22 cellular contexts compared by ENCODE assay signal in the genomic region with DNA sequence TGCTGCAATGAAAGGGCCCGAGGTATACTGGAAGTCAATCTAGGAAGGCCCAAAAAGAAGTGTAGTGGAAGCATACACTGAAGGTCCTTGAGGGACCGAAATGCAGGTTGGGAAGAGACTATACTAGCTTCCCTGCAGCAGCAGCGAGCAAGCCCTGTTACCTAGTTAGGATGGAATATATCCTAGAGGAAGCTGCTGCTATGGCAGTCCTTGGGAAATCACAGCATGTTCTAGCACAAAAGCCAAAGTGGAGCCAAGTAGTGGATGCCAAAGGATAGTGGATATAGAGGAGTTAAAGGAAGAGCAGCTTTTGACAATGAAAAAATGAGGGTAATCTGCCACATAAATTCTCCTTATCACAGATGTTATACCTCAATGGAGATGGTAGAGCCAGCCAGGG.
DNase-seq lines count a peak whose midpoint lies in the region; ATAC-seq, FAIRE-seq and TF ChIP-seq lines count a peak whose summit lies in the region.
"Had no signal": no experiment of that assay in that cellular context is flagged by ENCODE, and none has a peak within 500 bp of the region (broad histone marks: within the 10 kb centered on the region; RNA-seq: fewer than 3 reads in every experiment).

No MANE protein-coding gene starts in this region.

- H3K56ac ChIP-seq in H1 (replicated peaks; ENCODE audit: insufficient read length, low read depth, low read length) = no peak overlapping the region

- no peak for TF ChIP-seq CTCF in H1 (IDR thresholded peaks at IDR 0.05; ENCODE audit: control extremely low read depth in 1 of 3, insufficient read depth in 1 of 3, low read depth in 1 of 3, low read length in 3 of 3)
- no peak for TF ChIP-seq CTCF in testis (IDR thresholded peaks at IDR 0.05)
- no peak for TF ChIP-seq CTCF in left lung (IDR thresholded peaks at IDR 0.05)

- no peak overlapping the region for H4K8ac ChIP-seq in H1 (ENCODE audit: extremely low read depth, insufficient read depth, low read length)

- 0 out of 2 replicates have a peak overlapping the region, but pooled peaks have one; percentile 68 for H2AFZ ChIP-seq in H1 (ENCODE audit: low read length)

- no peak overlapping the region for H2BK12ac ChIP-seq in H1 (ENCODE audit: low read depth, low read length)

- no peak overlapping the region for H2BK20ac ChIP-seq in H1 (ENCODE audit: low read length)

- H3K9ac ChIP-seq in H1 (replicated peaks in 1 of 4; ENCODE audit: extremely low read depth in 1 of 4, low read depth in 3 of 4, low read length in 3 of 4) = no peak overlapping the region

- in situ Hi-C loops in G401 (cut with HindIII; ENCODE audit: low sequenced_read_pairs) = no loop called here

- no peaks in the 10 kb centered on the region for H3K23me2 ChIP-seq in H1 (ENCODE audit: low read depth, low read length)

- no peak overlapping the region for H2BK5ac ChIP-seq in H1 (ENCODE audit: low read depth, low read length)

- H3K4me3 ChIP-seq in H1 (ENCODE audit: extremely low read depth in 1 of 4, insufficient read depth in 2 of 4, low read depth in 3 of 4, low read length in 4 of 4) (no peak overlapping the region), testis (no peak overlapping the region), left lung (no peak overlapping the region)
- H3K4me3 ChIP-seq: K562, SJSA1 had no signal

- no peaks in the 10 kb centered on the region for H3K4me1 ChIP-seq in H1 (replicated peaks in 1 of 4; ENCODE audit: control insufficient read depth in 3 of 4, insufficient read depth in 4 of 4, low read length in 3 of 4)
- H3K4me1 ChIP-seq in testis = peaks cover 3% of the 10 kb centered on the region
- H3K4me1 ChIP-seq in left lung = no peaks in the 10 kb centered on the region
- H3K4me1 ChIP-seq: SJSA1 had no signal

- H4K91ac ChIP-seq in H1 (replicated peaks; ENCODE audit: insufficient read length, low read length) = no peak overlapping the region

- no peak overlapping the region for H3K23ac ChIP-seq in H1 (ENCODE audit: insufficient read length)

- DNase-seq in G401 (ENCODE audit: low spot score) = peak; percentile 55
- DNase-seq in NCI-H69 (lab: John Stamatoyannopoulos, UW) = peak; percentile 34
- DNase-seq in H1 (ENCODE audit: low read depth in 1 of 2, low spot score in 2 of 2) = no peak
- peak; percentile 30 for DNase-seq in testis
- DNase-seq in NCI-H1694 treated with DMSO at 0.1 percent for 48 hours (lab: John Stamatoyannopoulos, UW) = no peak
- no peak for DNase-seq in left lung
- DNase-seq: CD4-positive, alpha-beta memory T cell; COR-L47; DMS79 treated with DMSO at 0.1 percent for 48 hours; Kasumi-1; NCI-H1105 treated with DMSO at 0.1 percent for 48 hours; NCI-H146; NCI-H2029; NCI-H226; Right ventricle myocardium superior; RPMI8226 had no signal

- POLR2A ChIA-PET in H1 (lab: Charles Lee; ENCODE audit: partially characterized antibody) = no interaction called here

- H3K14ac ChIP-seq in H1 (ENCODE audit: insufficient read length) = no peak overlapping the region

- FAIRE-seq in H1 (lab: Jason Lieb, UNC) = no peak
- FAIRE-seq: GM19239, H54, HTR-8/SVneo, K562 had no signal

- peaks cover 7 to 15% of the 10 kb centered on the region in 2 experiments for H3K9me3 ChIP-seq in H1 (ENCODE audit: insufficient read depth in 2 of 2, low read depth in 1 of 2, low read length in 1 of 2)
- no peaks in the 10 kb centered on the region for H3K9me3 ChIP-seq in testis
- peaks cover 0 to 8% of the 10 kb centered on the region in 2 donors for H3K9me3 ChIP-seq in left lung
- H3K9me3 ChIP-seq: SJSA1 had no signal

- H3K79me1 ChIP-seq in H1 (ENCODE audit: low read depth, low read length) = no peaks in the 10 kb centered on the region

- H2BK15ac ChIP-seq in H1 (ENCODE audit: low read length) = no peak overlapping the region

- TF ChIP-seq POLR2A in H1 (IDR thresholded peaks at IDR 0.05; ENCODE audit: control extremely low read depth in 1 of 2, low read depth in 2 of 2, low read length in 2 of 2) (no peak), testis (IDR thresholded peaks at IDR 0.05) (no peak)

- H3K79me2 ChIP-seq in H1 (ENCODE audit: control insufficient read depth in 1 of 2, insufficient read depth in 2 of 2, low read length in 2 of 2) = no peaks in the 10 kb centered on the region

- no peak overlapping the region for H3K18ac ChIP-seq in H1 (ENCODE audit: extremely low read depth, low read length)

- no peak overlapping the region for H3K4ac ChIP-seq in H1 (replicated peaks; ENCODE audit: insufficient read length, low read depth, low read length)

- H2AK5ac ChIP-seq in H1 (ENCODE audit: low read depth, low read length) = no peak overlapping the region

- no peak overlapping the region for H3K27ac ChIP-seq in H1 (ENCODE audit: low read depth, low read length)
- H3K27ac ChIP-seq in testis = no peak overlapping the region
- H3K27ac ChIP-seq in left lung = no peak overlapping the region
- H3K27ac ChIP-seq: SJSA1 had no signal

- H4K20me1 ChIP-seq in H1 (replicated peaks in 1 of 2; ENCODE audit: control insufficient read depth in 1 of 2, insufficient read depth in 2 of 2, low read length in 2 of 2) = no peaks in the 10 kb centered on the region

- no peak overlapping the region for H4K5ac ChIP-seq in H1 (ENCODE audit: insufficient read length, low read depth, low read length)

- CTCF ChIA-PET in H1 (lab: Charles Lee; ENCODE audit: partially characterized antibody) = interaction anchor here (1.1 to 1.6 kb wide), 3 partner anchors 12 to 138 kb away, joined by 3 read pairs; a partner anchor contains a TSS

- intact Hi-C loops in testis (cut with DNase I; ENCODE audit: low total_unique reads) = no loop called here
- intact Hi-C loops in left lung (cut with DNase I) = no loop called here

- no peak for TF ChIP-seq RAD21 in H1 (IDR thresholded peaks at IDR 0.05 in 1 of 2, conservative IDR thresholded peaks at IDR 0.05 in 1 of 2; ENCODE audit: low read depth in 2 of 2, low read length in 2 of 2)

- H3K27me3 ChIP-seq in H1 (replicated peaks in 1 of 4; ENCODE audit: control insufficient read depth in 3 of 4, extremely low read depth in 1 of 4, insufficient read depth in 3 of 4, low read length in 3 of 4) (no peaks in the 10 kb centered on the region), testis (no peaks in the 10 kb centered on the region), left lung (no peaks in the 10 kb centered on the region)
- H3K27me3 ChIP-seq: SJSA1 had no signal

- ATAC-seq in HG02870 (IDR thresholded peaks at IDR 0.05; ENCODE audit: unreplicated experiment) (no peak), left lung (no peak)
- ATAC-seq: K562 had no signal

- WGBS in H1 (ENCODE audit: extremely low coverage in 1 of 2, insufficient coverage in 1 of 2, insufficient read length in 1 of 2, insufficient replicate concordance in 2 of 2, low coverage in 1 of 2, low lambda C conversion rate in 2 of 2, missing lambda C conversion rate in 1 of 2), 2 experiments = 100% methylated on average over 3 of the region's 3 CpGs; no CpG with 5 or more reads in 1 of the 2 experiments
- WGBS in testis, 2 donors = 51 to 57% methylated on average over 3 of the region's 3 CpGs

- no peak overlapping the region for H2BK120ac ChIP-seq in H1 (replicated peaks; ENCODE audit: low read depth, low read length)

- H3K36me3 ChIP-seq in H1 (ENCODE audit: control insufficient read depth in 2 of 4, insufficient read depth in 4 of 4, low read length in 3 of 4) (peaks cover 0 to 4% (median 0%) of the 10 kb centered on the region in 4 experiments; a peak in 1 of 8 replicates), testis (ENCODE audit: low read depth, missing control alignments) (no peaks in the 10 kb centered on the region), left lung (no peaks in the 10 kb centered on the region)
- H3K36me3 ChIP-seq: SJSA1 had no signal

- TF ChIP-seq EP300 in H1 (IDR thresholded peaks at IDR 0.05; ENCODE audit: borderline replicate concordance in 1 of 2, low read depth in 2 of 2, low read length in 2 of 2) = no peak

- H3K4me2 ChIP-seq in H1 (ENCODE audit: insufficient read depth in 1 of 2, low read depth in 2 of 2, low read length in 2 of 2) = no peak overlapping the region

TF ChIP-seq in H1, 55 proteins besides CTCF, POLR2A, EP300 and RAD21:
- TF ChIP-seq RXRA (IDR thresholded peaks at IDR 0.05; ENCODE audit: insufficient read depth, low read depth, low read length) (no peak), SAP30 (IDR thresholded peaks at IDR 0.05; ENCODE audit: insufficient read depth, insufficient replicate concordance, low read length) (no peak), RNF2 (IDR thresholded peaks at IDR 0.05; ENCODE audit: borderline replicate concordance, low read depth, low read length, missing control alignments, poor library complexity, severe bottlenecking) (no peak), HDAC6 (IDR thresholded peaks at IDR 0.05; ENCODE audit: low read depth, low read length) (no peak)

Comparison
In these comparisons a context has a peak if more than half of its experiments do, and no peak if none do; other contexts are left out.
1. DNase-seq: peak in G401 (single experiment), NCI-H69 (single experiment) and testis (single experiment); none in H1 (0 of 2), NCI-H1694 treated with DMSO at 0.1 percent for 48 hours (single experiment) and left lung (0 of 2).